10 cellular contexts compared by ENCODE assay signal in the genomic region with DNA sequence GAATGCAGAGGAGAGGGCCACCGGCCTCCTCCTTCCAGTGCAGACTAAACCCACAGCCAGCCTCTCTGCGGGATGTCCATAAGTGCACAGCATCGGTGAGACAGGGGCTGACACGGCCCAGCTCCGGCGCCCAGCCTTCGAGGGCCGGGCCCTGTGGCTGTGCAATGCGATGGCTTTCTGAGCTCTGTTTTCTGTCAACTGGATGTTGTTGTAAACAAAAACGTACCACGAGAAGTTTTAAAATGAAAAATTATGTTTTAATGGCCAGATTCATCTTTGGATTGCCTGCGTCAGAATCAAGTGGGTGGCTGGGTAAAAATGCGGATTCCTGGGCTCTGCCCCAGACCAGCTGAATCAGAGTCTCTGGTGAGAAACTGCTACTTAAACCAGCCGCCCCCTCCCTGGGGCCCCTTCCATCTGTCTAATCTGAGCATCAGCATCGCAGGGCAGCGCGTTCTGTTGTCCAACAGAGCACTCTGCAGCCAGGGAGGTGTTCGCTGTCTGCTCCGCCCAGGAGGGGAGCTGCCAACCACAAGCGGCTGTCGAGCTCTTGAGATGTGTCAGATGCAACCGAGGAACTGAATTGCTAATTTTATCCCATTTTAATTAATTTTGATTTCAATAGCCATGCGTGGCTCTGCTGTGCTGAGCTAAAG.
A peak's percentile ranks its signal among the peaks of the same experiment; 100 is the strongest.
DNase-seq lines count a peak whose midpoint lies in the region; ATAC-seq and TF ChIP-seq lines count a peak whose summit lies in the region.
"Had no signal": no experiment of that assay in that cellular context is flagged by ENCODE, and none has a peak within 500 bp of the region (broad histone marks: within the 10 kb centered on the region; RNA-seq: fewer than 3 reads in every experiment).

No MANE protein-coding gene starts in this region.

- in situ Hi-C loops in GM13976 (cut with MboI; ENCODE audit: low sequenced_read_pairs, unreplicated experiment): no loop called here

- ATAC-seq in left cardiac atrium (peak in 1 of 2 donors; percentile 24), GM21717 (IDR thresholded peaks at IDR 0.05; ENCODE audit: unreplicated experiment) (no peak)

- TF ChIP-seq CTCF in GM13976 (IDR thresholded peaks at IDR 0.05; ENCODE audit: borderline replicate concordance, control extremely low read depth, extremely low read depth, insufficient read depth, missing control alignments): no peak

- DNase-seq in GM03348 (ENCODE audit: low spot score) (peak; percentile 84), UCSD-AML1 (lab: John Stamatoyannopoulos, UW; ENCODE audit: unreplicated experiment) (peak; percentile 40), left cardiac atrium (peak; percentile 57), retina (peak; percentile 71), NCI-H345 (lab: John Stamatoyannopoulos, UW) (no peak), GM13976 (ENCODE audit: low spot score) (no peak)
- DNase-seq in NK-92 treated with Interleukin-12 subunit alpha and Interleukin-12 subunit beta, amount 100 ng/mL, for 24 hours (lab: John Stamatoyannopoulos, UW): no peak
- DNase-seq: activated CD4-positive, alpha-beta T cell treated with anti-CD3 and anti-CD28 coated beads for 48 hours; NCI-H146 had no signal

- intact Hi-C loops in left cardiac atrium (cut with DNase I): loop anchor here in 1 of 2 donors (10.0 kb wide), 1 partner anchor 63 kb away; no protein-coding TSS in a partner anchor

Comparison
In these comparisons a context has a peak if more than half of its experiments do, and no peak if none do; other contexts are left out.
1. DNase-seq: peak in GM03348 (single experiment), UCSD-AML1 (single experiment), left cardiac atrium (single experiment) and retina (single experiment); none in NCI-H345 (single experiment), GM13976 (single experiment) and NK-92 treated with Interleukin-12 subunit alpha and Interleukin-12 subunit beta, amount 100 ng/mL, for 24 hours (single experiment).